Comparison of ENCODE assay signal across 1 cellular context in genomic region chr16:30131869-30132475, GRCh38.
TF ChIP-seq lines count a peak whose summit lies in the region.

No MANE protein-coding gene starts in this region.

TF ChIP-seq in IMR-90, 13 proteins besides CTCF, POLR2A, EP300 and RAD21:
- TF ChIP-seq MAFK (IDR thresholded peaks at IDR 0.05; ENCODE audit: low read depth, low read length) (no peak), USF2 (IDR thresholded peaks at IDR 0.05; ENCODE audit: low read depth, low read length) (no peak), ELK1 (IDR thresholded peaks at IDR 0.05; ENCODE audit: borderline replicate concordance, low read depth, low read length) (no peak), NFE2L2 (IDR thresholded peaks at IDR 0.05; ENCODE audit: low read depth, low read length) (no peak), SMC3 (IDR thresholded peaks at IDR 0.05; ENCODE audit: low read depth, low read length) (no peak), CEBPB (IDR thresholded peaks at IDR 0.05; ENCODE audit: low read depth, low read length) (no peak), MAZ (IDR thresholded peaks at IDR 0.05; ENCODE audit: borderline replicate concordance, low read depth, low read length) (no peak), RFX5 (IDR thresholded peaks at IDR 0.05; ENCODE audit: low read depth, low read length) (no peak), CHD1 (IDR thresholded peaks at IDR 0.05; ENCODE audit: low read depth, low read length) (no peak), RCOR1 (IDR thresholded peaks at IDR 0.05; ENCODE audit: insufficient replicate concordance, low read length) (no peak), FOS (IDR thresholded peaks at IDR 0.05; ENCODE audit: low read depth, low read length) (no peak), MXI1 (IDR thresholded peaks at IDR 0.05; ENCODE audit: borderline replicate concordance, low read depth, low read length) (no peak), BHLHE40 (IDR thresholded peaks at IDR 0.05; ENCODE audit: low read depth, low read length) (no peak)
